27 cellular contexts compared by ENCODE assay signal in genomic region chr9:27566118-27566517, GRCh38. TPM values are rescaled to one million over a fixed set of nuclear protein-coding genes. Genes with fewer than 3 reads are reported as not detected.
"Had no signal": no experiment of that assay in that cellular context is flagged by ENCODE, and none has a peak within 500 bp of the region (broad histone marks: within the 10 kb centered on the region; RNA-seq: fewer than 3 reads in every experiment).

No MANE protein-coding gene starts in this region.

- H3K4me1 Mint-ChIP-seq: nephron progenitor cell had no signal

- H3K9me3 ChIP-seq: suprapubic skin, transverse colon, uterus had no signal

- H3K9me3 Mint-ChIP-seq: activated B cell treated with CpG ODN at 0.5 μM for 24 hours; activated naive CD4-positive, alpha-beta T cell treated with anti-CD3 and anti-CD28 coated beads for 36 hours; activated T-cell treated with anti-CD3 and anti-CD28 coated beads, Interleukin-2, amount 50 U/mL, for 24 hours; activated T-helper 2 cell treated with anti-CD3 and anti-CD28 coated beads, Interferon-gamma antibody, Interleukin-2, Interleukin-4, amounts not matched to agents 10 μg/mL and 5 μg/mL and 100 μg/mL, durations not matched to agents 14 hours and 24 hours and 36 hours; central memory CD8-positive, alpha-beta T cell; nephron progenitor cell; stimulated activated naive CD8-positive, alpha-beta T cell treated with anti-CD3 and anti-CD28 coated beads, Interleukin-15, Interleukin-2, amounts not matched to agents 100 ng/mL and 50 ng/mL, for 24 hours; T-cell had no signal

- ATAC-seq: activated CD8-positive, alpha-beta T cell treated with anti-CD3 and anti-CD28 coated beads, Interleukin-2, amount 10 ng/mL, durations not matched to agents 7 days and 5 days; T-cell had no signal

- H3K4me3 Mint-ChIP-seq: activated B cell treated with CpG ODN at 0.5 μM for 24 hours; activated CD8-positive, alpha-beta T cell treated with anti-CD3 and anti-CD28 coated beads, Interleukin-2, amount 10 ng/mL, durations not matched to agents 7 days and 5 days; activated naive CD4-positive, alpha-beta T cell treated with anti-CD3 and anti-CD28 coated beads for 36 hours; activated T-cell treated with anti-CD3 and anti-CD28 coated beads, Interleukin-2, amount 50 U/mL, for 24 hours; central memory CD8-positive, alpha-beta T cell; nephron progenitor cell; stimulated activated naive CD8-positive, alpha-beta T cell treated with anti-CD3 and anti-CD28 coated beads, Interleukin-15, Interleukin-2, amounts not matched to agents 100 ng/mL and 50 ng/mL, for 24 hours; T-cell had no signal

- H3K4me3 ChIP-seq: coronary artery, suprapubic skin, transverse colon, uterus had no signal

- DNase-seq: activated B cell treated with CpG ODN at 0.5 μM for 24 hours; activated CD4-positive, alpha-beta T cell treated with anti-CD3 and anti-CD28 coated beads for 48 hours; activated CD8-positive, alpha-beta T cell treated with anti-CD3 and anti-CD28 coated beads, Interleukin-2, amount 10 ng/mL, durations not matched to agents 7 days and 5 days; activated naive CD4-positive, alpha-beta T cell treated with anti-CD3 and anti-CD28 coated beads for 36 hours; activated T-cell treated with anti-CD3 and anti-CD28 coated beads, Interleukin-2, amount 50 U/mL, for 24 hours; aorta; brain microvascular endothelial cell; hypothalamus; islet precursor cell; mammary epithelial cell; midbrain; nephron progenitor cell; occipital lobe; posterior cingulate gyrus; retina; stimulated activated CD4-positive, alpha-beta T cell treated with anti-CD3 and anti-CD28 coated beads, Interleukin-2, amount 100 ng/mL, for 24 hours; T-cell; transverse colon; uterus had no signal

- H3K36me3 ChIP-seq: brain microvascular endothelial cell, uterus had no signal

- H3K4me1 ChIP-seq: uterus had no signal

- H3K27ac ChIP-seq: brain microvascular endothelial cell, suprapubic skin had no signal

- H3K27me3 Mint-ChIP-seq: activated B cell treated with CpG ODN at 0.5 μM for 24 hours; activated T-cell treated with anti-CD3 and anti-CD28 coated beads, Interleukin-2, amount 50 U/mL, for 24 hours; central memory CD8-positive, alpha-beta T cell; stimulated activated naive CD8-positive, alpha-beta T cell treated with anti-CD3 and anti-CD28 coated beads, Interleukin-15, Interleukin-2, amounts not matched to agents 100 ng/mL and 50 ng/mL, for 24 hours; T-cell had no signal

- H3K27me3 ChIP-seq: brain microvascular endothelial cell, suprapubic skin, transverse colon, uterus had no signal

- H3K27ac Mint-ChIP-seq: activated B cell treated with CpG ODN at 0.5 μM for 24 hours; activated CD8-positive, alpha-beta T cell treated with anti-CD3 and anti-CD28 coated beads, Interleukin-2, amount 10 ng/mL, durations not matched to agents 7 days and 5 days; nephron progenitor cell; stimulated activated naive CD8-positive, alpha-beta T cell treated with anti-CD3 and anti-CD28 coated beads, Interleukin-15, Interleukin-2, amounts not matched to agents 100 ng/mL and 50 ng/mL, for 24 hours; T-cell had no signal

RNA-seq across cellular contexts. Expression of gene MOB3B, which starts 36.5 kb away (rescaled TPM):
- total RNA-seq: myocyte had no signal

RNA-seq across cellular contexts. Expression of gene IFNK, which starts 42.0 kb away (rescaled TPM):
- total RNA-seq: activated B cell treated with CpG ODN at 0.5 μM for 24 hours; activated CD8-positive, alpha-beta T cell treated with anti-CD3 and anti-CD28 coated beads, Interleukin-2, amount 10 ng/mL, durations not matched to agents 7 days and 5 days; activated T-helper 2 cell treated with anti-CD3 and anti-CD28 coated beads, Interferon-gamma antibody, Interleukin-2, Interleukin-4, amounts not matched to agents 10 μg/mL and 5 μg/mL and 100 μg/mL, durations not matched to agents 14 hours and 24 hours and 36 hours; aorta; frontal cortex; mammary epithelial cell; myocyte; occipital lobe; suprapubic skin; T-cell; transverse colon; uterus had no signal
- polyA plus RNA-seq: aorta, esophagus, mammary epithelial cell had no signal
